8 cellular contexts compared by ENCODE assay signal in genomic region chr10:96512524-96512991, GRCh38. TPM values are rescaled to one million over a fixed set of nuclear protein-coding genes. Genes with fewer than 3 reads are reported as not detected.
DNase-seq lines count a peak whose midpoint lies in the region; ATAC-seq and TF ChIP-seq lines count a peak whose summit lies in the region.

No MANE protein-coding gene starts in this region.

- H3K27me3 Mint-ChIP-seq in memory B cell, result no peaks in the 10 kb centered on the region

- no TSS peak for BruUV-seq in OCI-LY7 (replicated peaks; lab: Mats Ljungman, UMichigan)

- H3K4me2 ChIP-seq in OCI-LY7 (ENCODE audit: low read length), result peak overlapping the region; percentile 95

- CTCF ChIA-PET in OCI-LY7 (lab: Charles Lee; ENCODE audit: unreplicated experiment), result no interaction called here

- H3K9me3 ChIP-seq in OCI-LY7 (ENCODE audit: low read length), result no peaks in the 10 kb centered on the region
- H3K9me3 ChIP-seq in upper lobe of right lung, result no peaks in the 10 kb centered on the region

- H2AFZ ChIP-seq in OCI-LY7 (ENCODE audit: low read length), result peak overlapping the region; percentile 56; the same call in 1 of the 2 replicates

- no peak overlapping the region for H3K27ac ChIP-seq in OCI-LY7 (ENCODE audit: low read depth, low read length, poor library complexity, severe bottlenecking)
- H3K27ac ChIP-seq in upper lobe of right lung, result no peak overlapping the region

- H3K4me3 ChIP-seq in GM06990 (replicated peaks; ENCODE audit: low read depth, low read length), result peak overlapping the region; percentile 67
- peak overlapping the region; percentile 69 for H3K4me3 ChIP-seq in OCI-LY7 (ENCODE audit: low read depth, low read length, poor library complexity, severe bottlenecking)
- H3K4me3 ChIP-seq in upper lobe of right lung, result peak overlapping the region; percentile 48

- H3K9me3 Mint-ChIP-seq in memory B cell, result no peaks in the 10 kb centered on the region

- ATAC-seq in memory B cell (ENCODE audit: low read depth) (no peak), upper lobe of right lung (no peak)

- intact Hi-C loops in OCI-LY7 (cut with micrococcal nuclease; ENCODE audit: unreplicated experiment) (loop anchor here (2.0 to 10.0 kb wide), 2 partner anchors 138 to 232 kb away; no protein-coding TSS in a partner anchor), upper lobe of right lung (cut with DNase I) (loop anchor here (10.0 kb wide), 1 partner anchor 118 kb away; no protein-coding TSS in a partner anchor)

- no peaks in the 10 kb centered on the region; the same call in 1 of the 2 replicates for H3K27me3 ChIP-seq in GM06990 (replicated peaks; ENCODE audit: control insufficient read depth, insufficient read depth, low read length)
- peaks cover 23% of the 10 kb centered on the region for H3K27me3 ChIP-seq in upper lobe of right lung

- H3K27ac Mint-ChIP-seq in memory B cell, result no peak overlapping the region

- H4K20me1 ChIP-seq in OCI-LY7 (ENCODE audit: insufficient read depth, low read length), result no peaks in the 10 kb centered on the region; the same call in 1 of the 2 replicates

- POLR2A ChIA-PET in OCI-LY7 (lab: Charles Lee), result interaction anchor here (1.5 kb wide), 1 partner anchor 21 kb away, joined by 3 read pairs; no protein-coding TSS in a partner anchor

- H3K36me3 Mint-ChIP-seq in memory B cell, result no peaks in the 10 kb centered on the region

- peaks cover 16% of the 10 kb centered on the region for H3K4me1 Mint-ChIP-seq in memory B cell

- H3K9me2 ChIP-seq in OCI-LY7 (ENCODE audit: insufficient read depth, low read length), result no peaks in the 10 kb centered on the region

- H3K36me3 ChIP-seq in GM06990 (ENCODE audit: control insufficient read depth, insufficient read depth, low read length), result no peaks in the 10 kb centered on the region
- no peaks in the 10 kb centered on the region for H3K36me3 ChIP-seq in OCI-LY7 (ENCODE audit: insufficient read depth, low read length)
- no peaks in the 10 kb centered on the region for H3K36me3 ChIP-seq in upper lobe of right lung

- TF ChIP-seq CTCF in GM06990 (IDR thresholded peaks at IDR 0.05; ENCODE audit: insufficient read depth, low read length, poor library complexity, severe bottlenecking), result no peak
- no peak for TF ChIP-seq CTCF in OCI-LY7 (conservative IDR thresholded peaks at IDR 0.05; ENCODE audit: low read length)
- no peak for TF ChIP-seq CTCF in upper lobe of right lung (IDR thresholded peaks at IDR 0.05)

- DNase-seq in GM06990 (ENCODE audit: extremely low read depth, insufficient read length) (peak; percentile 51), OCI-LY7 (ENCODE audit: low spot score) (peak; percentile 30), ecto neural progenitor cell (ENCODE audit: low spot score) (peak; percentile 67), memory B cell (ENCODE audit: low spot score in 2 of 2) (peak in 1 of 2 donors; percentile 25), upper lobe of right lung (no peak), NCI-H226 (no peak), SIG-M5 treated with dmso at 0.1 percent for 504 hours (lab: John Stamatoyannopoulos, UW; ENCODE audit: unreplicated experiment) (no peak), NCI-H2107 treated with DMSO at 0.1 percent for 48 hours (lab: John Stamatoyannopoulos, UW; ENCODE audit: unreplicated experiment) (no peak)

- H3K4me1 ChIP-seq in OCI-LY7 (ENCODE audit: insufficient read depth, low read length, poor library complexity, severe bottlenecking), result peaks cover 19% of the 10 kb centered on the region
- H3K4me1 ChIP-seq in upper lobe of right lung, result peaks cover 23% of the 10 kb centered on the region

- H3K79me2 ChIP-seq in OCI-LY7 (ENCODE audit: insufficient read depth, low read depth, low read length), result no peaks in the 10 kb centered on the region

- H3K4me3 Mint-ChIP-seq in memory B cell, result peak overlapping the region; percentile 86

RNA-seq across cellular contexts. Expression of gene TLL2, which starts 1.2 kb away (rescaled TPM):
- total RNA-seq in OCI-LY7 (2014; rRNA removed; shearing (Covaris generic)), result 0.18 and 1.1 TPM in 2 replicates
- 0.87 and 0.97 TPM in 2 replicates for total RNA-seq in OCI-LY7 (2022)
- total RNA-seq in upper lobe of right lung, result not detected

Comparison
In these comparisons a context has a peak if more than half of its experiments do, and no peak if none do; other contexts are left out.
1. DNase-seq: peak in GM06990 (single experiment), OCI-LY7 (single experiment) and ecto neural progenitor cell (single experiment); none in upper lobe of right lung (single experiment), NCI-H226 (single experiment), SIG-M5 treated with dmso at 0.1 percent for 504 hours (single experiment) and NCI-H2107 treated with DMSO at 0.1 percent for 48 hours (single experiment).
2. Peak in every context shown above with its lines, with median percentiles within 50 percentile points of each other: H3K4me3 ChIP-seq.